ENCODE assay signal across 9 cellular contexts in genomic region chr19:18156841-18157464, GRCh38. TPM values are rescaled to one million over a fixed set of nuclear protein-coding genes. Genes with fewer than 3 reads are reported as not detected.
DNase-seq lines count a peak whose midpoint lies in the region; ATAC-seq, FAIRE-seq and TF ChIP-seq lines count a peak whose summit lies in the region.
"Had no signal": no experiment of that assay in that cellular context is flagged by ENCODE, and none has a peak within 500 bp of the region (broad histone marks: within the 10 kb centered on the region; RNA-seq: fewer than 3 reads in every experiment).

No MANE protein-coding gene starts in this region.

- H3K36me3 ChIP-seq in K562 (ENCODE audit: control insufficient read depth, insufficient read depth, low read length) (peaks cover 48% of the 10 kb centered on the region; the same call in 2 of the 3 replicates), spleen (peaks cover 0 to 20% (median 8%) of the 10 kb centered on the region in 6 donors)

- no peaks in the 10 kb centered on the region for H3K27me3 ChIP-seq in K562 (ENCODE audit: control insufficient read depth in 2 of 2, insufficient read depth in 2 of 2, low read length in 2 of 2)
- H3K27me3 ChIP-seq in spleen (replicated peaks in 1 of 7) = no peaks in the 10 kb centered on the region

- no peak overlapping the region for H3K27ac Mint-ChIP-seq in activated CD8-positive, alpha-beta T cell treated with anti-CD3 and anti-CD28 coated beads for 36 hours
- H3K27ac Mint-ChIP-seq: activated naive CD8-positive, alpha-beta T cell had no signal

- H3K4me1 ChIP-seq in K562 (replicated peaks in 1 of 2; ENCODE audit: control insufficient read depth in 2 of 2, insufficient read depth in 2 of 2, low read length in 2 of 2) = peaks cover 42 to 78% of the 10 kb centered on the region in 2 experiments
- peaks cover 24 to 89% (median 59%) of the 10 kb centered on the region in 6 donors for H3K4me1 ChIP-seq in spleen

- peaks cover 3% of the 10 kb centered on the region for H3K9me1 ChIP-seq in K562 (ENCODE audit: control insufficient read depth, insufficient read depth, low read length)

- peak; percentile 53 for DNase-seq in CMK (ENCODE audit: low read depth)
- DNase-seq in NCI-H2029 (lab: John Stamatoyannopoulos, UW) = peak; percentile 96
- peak; percentile 89 to 98 (median 92) for DNase-seq in K562 (ENCODE audit: extremely low read depth in 1 of 4, low spot score in 3 of 4)
- DNase-seq in inferior parietal cortex (ENCODE audit: extremely low spot score) = peak; percentile 73
- peak; percentile 89 for DNase-seq in spleen
- DNase-seq in activated CD8-positive, alpha-beta T cell treated with anti-CD3 and anti-CD28 coated beads for 36 hours = no peak
- DNase-seq in activated effector memory CD4-positive, alpha-beta T cell treated with Interleukin-2 at 50 U/mL for 16 hours = no peak

- no peaks in the 10 kb centered on the region for H3K9me3 Mint-ChIP-seq in activated CD8-positive, alpha-beta T cell treated with anti-CD3 and anti-CD28 coated beads for 36 hours

- FAIRE-seq in K562 (lab: Jason Lieb, UNC) = peak; percentile 98

- WGBS in K562 (ENCODE audit: insufficient coverage, low coverage, missing lambda C conversion rate) = 13% methylated on average over 22 of the region's 22 CpGs
- WGBS in spleen, 5 donors = 47 to 64% (median 51%) methylated on average over 10 to 22 of the region's 22 CpGs

- in situ Hi-C loops in K562 (cut with MboI) = no loop called here

- TF ChIP-seq CTCF in K562 (IDR thresholded peaks at IDR 0.05 in 2 of 3, conservative IDR thresholded peaks at IDR 0.05 in 1 of 3; ENCODE audit: insufficient read depth in 2 of 3, low read depth in 1 of 3, low read length in 3 of 3) = no peak
- no peak for TF ChIP-seq CTCF in spleen (IDR thresholded peaks at IDR 0.05 in 8 of 11, conservative IDR thresholded peaks at IDR 0.05 in 3 of 11)
- no peak for TF ChIP-seq CTCF in activated CD8-positive, alpha-beta T cell treated with anti-CD3 and anti-CD28 coated beads for 36 hours (IDR thresholded peaks at IDR 0.05)

- ATAC-seq in K562 (peak; percentile 60), GM18858 (IDR thresholded peaks at IDR 0.05; ENCODE audit: unreplicated experiment) (no peak)
- ATAC-seq in activated CD8-positive, alpha-beta T cell treated with anti-CD3 and anti-CD28 coated beads for 36 hours = no peak

- H3K27ac ChIP-seq in K562 (ENCODE audit: extremely low read depth, low read depth, low read length) (peak overlapping the region; percentile 53), spleen (peak overlapping the region in 7 of 8 donors; percentile 3 to 68 (median 33))

- peak; percentile 75; the same call in 1 of the 2 replicates for TF ChIP-seq EP300 in K562 (IDR thresholded peaks at IDR 0.05; ENCODE audit: low read length)

- H3K9ac ChIP-seq in K562 (ENCODE audit: insufficient read depth in 1 of 2, low read depth in 2 of 2, low read length in 2 of 2) = peak overlapping the region; percentile 4 to 87; a peak in 3 of 4 replicates

- no peak overlapping the region for H3K4me3 ChIP-seq in K562
- no peak overlapping the region for H3K4me3 ChIP-seq in spleen

- H4K20me1 ChIP-seq in K562 (replicated peaks; ENCODE audit: control insufficient read depth, insufficient read depth, low read length) = peaks cover 23% of the 10 kb centered on the region

- intact Hi-C loops in K562 (cut with micrococcal nuclease) (loop anchor here (10.0 kb wide), 2 partner anchors 92 to 212 kb away; no protein-coding TSS in a partner anchor), spleen (cut with DNase I; ENCODE audit: low total_unique reads) (no loop called here)
- intact Hi-C loops in activated CD8-positive, alpha-beta T cell treated with anti-CD3 and anti-CD28 coated beads for 36 hours (cut with micrococcal nuclease) = loop anchor here (10.0 kb wide), 1 partner anchor 152 kb away; the partner anchor contains the start of gene ARRDC2

- H2AFZ ChIP-seq in K562 (ENCODE audit: low read depth, low read length) = no peak overlapping the region

- TSS peak; percentile 21 for BruUV-seq in K562 (replicated peaks; lab: Mats Ljungman, UMichigan)

- POLR2A ChIA-PET in K562 (lab: Yijun Ruan, JAX) = interaction anchor here (1.2 kb wide), 1 partner anchor 14 kb away, joined by 4 read pairs; no protein-coding TSS in a partner anchor
- POLR2A ChIA-PET in activated CD8-positive, alpha-beta T cell treated with anti-CD3 and anti-CD28 coated beads for 36 hours (lab: Charles Lee) = interaction anchor here (0.9 kb wide), 1 partner anchor 8 kb away, joined by 4 read pairs; no protein-coding TSS in a partner anchor

- peak overlapping the region; percentile 64 for H3K4me2 ChIP-seq in K562 (ENCODE audit: insufficient read depth, low read length)

- peaks cover 63% of the 10 kb centered on the region for H3K79me2 ChIP-seq in K562 (ENCODE audit: control insufficient read depth, insufficient read depth, low read length)

- H3K4me3 Mint-ChIP-seq in activated CD8-positive, alpha-beta T cell treated with anti-CD3 and anti-CD28 coated beads for 36 hours = no peak overlapping the region
- H3K4me3 Mint-ChIP-seq: activated naive CD8-positive, alpha-beta T cell had no signal

- H3K36me3 Mint-ChIP-seq in activated CD8-positive, alpha-beta T cell treated with anti-CD3 and anti-CD28 coated beads for 36 hours (ENCODE audit: low read depth) = peaks cover 11% of the 10 kb centered on the region

- H3K9me3 ChIP-seq in K562 (replicated peaks; ENCODE audit: control insufficient read depth, insufficient read depth, low read depth, low read length) = no peaks in the 10 kb centered on the region
- no peaks in the 10 kb centered on the region for H3K9me3 ChIP-seq in spleen

- no peak for TF ChIP-seq RAD21 in K562 (CRISPR knock-in tag; conservative IDR thresholded peaks at IDR 0.05 in 1 of 2, IDR thresholded peaks at IDR 0.05 in 1 of 2)

- TF ChIP-seq POLR2A in K562 (conservative IDR thresholded peaks at IDR 0.05) (0 out of 2 replicates have a peak, but pooled peaks have one; percentile 34), spleen (IDR thresholded peaks at IDR 0.05) (no peak)

- H3K27me3 Mint-ChIP-seq in activated CD8-positive, alpha-beta T cell treated with anti-CD3 and anti-CD28 coated beads for 36 hours = no peaks in the 10 kb centered on the region
- H3K27me3 Mint-ChIP-seq: activated naive CD8-positive, alpha-beta T cell had no signal

- CTCF ChIA-PET in K562 (lab: Yijun Ruan, JAX; ENCODE audit: low intra/inter-chr PET ratio) = interaction anchor here (0.6 to 1.1 kb wide), 3 partner anchors 11 to 94 kb away, joined by 3 to 5 read pairs (median 4); no protein-coding TSS in a partner anchor
- CTCF ChIA-PET in activated CD8-positive, alpha-beta T cell treated with anti-CD3 and anti-CD28 coated beads for 36 hours (lab: Charles Lee) = interaction anchor here (2.4 kb wide), 1 partner anchor 44 kb away, joined by 6 read pairs; no protein-coding TSS in a partner anchor

- H3K4me1 Mint-ChIP-seq in activated CD8-positive, alpha-beta T cell treated with anti-CD3 and anti-CD28 coated beads for 36 hours (ENCODE audit: low read depth) = peaks cover 21% of the 10 kb centered on the region

RNA-seq across cellular contexts. Expression of gene PIK3R2, which starts 4.0 kb away (rescaled TPM):
- total RNA-seq in K562 (2011; cell fraction: chromatin; rRNA removed; ENCODE audit: low replicate concordance) = 17.4 and 45.8 TPM in 2 replicates
- 15.9 and 22.2 TPM in 2 replicates for total RNA-seq in K562 (2011; cell fraction: nucleolus; rRNA removed)
- total RNA-seq in K562 (2011; cell fraction: nucleoplasm; rRNA removed) = 10.8 and 13.3 TPM in 2 replicates
- 10.8 and 15.3 TPM in 2 replicates for total RNA-seq in K562 (2014; rRNA removed)
- total RNA-seq in K562 (2014; rRNA removed; fragmentation: Illumina TruSeq; extraction: Trizol) = 3.3 and 4.7 TPM in 2 replicates
- 6.6 and 6.8 TPM in 2 replicates for total RNA-seq in K562 (2015; rRNA removed; fragmentation: Illumina TruSeq; extraction: Trizol)
- total RNA-seq in K562 (2021) = 37.9 and 41.2 TPM in 2 replicates
- polyA plus RNA-seq in K562 (2011; rRNA removed) = 5.3 and 7.8 TPM in 2 replicates
- 5.8 and 9.6 TPM in 2 replicates for polyA plus RNA-seq in K562 (2011; cell fraction: cytosol; rRNA removed)
- polyA plus RNA-seq in K562 (2011; cell fraction: nucleus; rRNA removed) = 15.7 and 21.7 TPM in 2 replicates
- polyA plus RNA-seq in K562 (2012) = 16.2 and 18.1 TPM in 2 replicates
- 1.5 and 1.6 TPM in 2 replicates for polyA plus RNA-seq in K562 (2014; fragmentation: Illumina TruSeq; extraction: Trizol)
- under 1 TPM; 0.39 to 0.65 TPM for polyA plus RNA-seq in K562 (2014; fragmentation: Nextera tagmentation; extraction: Ambion mirVana)
- 6.1 and 14.0 TPM in 2 replicates for polyA plus RNA-seq in K562 (2014; rRNA removed)
- polyA minus RNA-seq in K562 (2011; rRNA and poly(A)+ RNA removed) = 4.9 and 5.2 TPM in 2 replicates
- 19.0 and 26.3 TPM in 2 replicates for polyA minus RNA-seq in K562 (2011; cell fraction: cytosol; rRNA and poly(A)+ RNA removed)
- 5.9 and 12.0 TPM in 2 replicates for polyA minus RNA-seq in K562 (2011; cell fraction: nucleus; rRNA and poly(A)+ RNA removed)
- total RNA-seq in spleen = 10 to 100 TPM in 6 of 7 donors, 1 to 10 TPM in 1; 6.6 to 22.7 (median 16.3) TPM
- 1 to 10 TPM; 4.2 to 5.1 (median 4.9) TPM for polyA plus RNA-seq in spleen
- total RNA-seq in activated CD8-positive, alpha-beta T cell treated with anti-CD3 and anti-CD28 coated beads for 36 hours = 10 to 100 TPM; 15.0 to 15.8 TPM

RNA-seq across cellular contexts. Expression of gene IFI30, which starts 16.7 kb away (rescaled TPM):
- total RNA-seq in K562 (2011; cell fraction: chromatin; rRNA removed; ENCODE audit: low replicate concordance) = 38.5 and 88.6 TPM in 2 replicates
- total RNA-seq in K562 (2011; cell fraction: nucleolus; rRNA removed) = 187 and 195 TPM in 2 replicates
- 104 and 132 TPM in 2 replicates for total RNA-seq in K562 (2011; cell fraction: nucleoplasm; rRNA removed)
- total RNA-seq in K562 (2014; rRNA removed) = 109 and 168 TPM in 2 replicates
- 56.6 and 63.7 TPM in 2 replicates for total RNA-seq in K562 (2014; rRNA removed; fragmentation: Illumina TruSeq; extraction: Trizol)
- 74.3 and 78.9 TPM in 2 replicates for total RNA-seq in K562 (2015; rRNA removed; fragmentation: Illumina TruSeq; extraction: Trizol)
- 103 and 119 TPM in 2 replicates for total RNA-seq in K562 (2021)
- 68.3 and 111 TPM in 2 replicates for polyA plus RNA-seq in K562 (2011; rRNA removed)
- polyA plus RNA-seq in K562 (2011; cell fraction: cytosol; rRNA removed) = 119 and 287 TPM in 2 replicates
- 39.3 and 70.8 TPM in 2 replicates for polyA plus RNA-seq in K562 (2011; cell fraction: nucleus; rRNA removed)
- 58.1 and 113 TPM in 2 replicates for polyA plus RNA-seq in K562 (2012)
- polyA plus RNA-seq in K562 (2014; fragmentation: Illumina TruSeq; extraction: Trizol) = 108 and 148 TPM in 2 replicates
- polyA plus RNA-seq in K562 (2014; fragmentation: Nextera tagmentation; extraction: Ambion mirVana) = 100 to 1,000 TPM; 343 to 430 TPM
- 129 and 166 TPM in 2 replicates for polyA plus RNA-seq in K562 (2014; rRNA removed)
- polyA minus RNA-seq in K562 (2011; rRNA and poly(A)+ RNA removed) = 52.6 and 94.8 TPM in 2 replicates
- polyA minus RNA-seq in K562 (2011; cell fraction: cytosol; rRNA and poly(A)+ RNA removed) = 53.2 and 63.4 TPM in 2 replicates
- polyA minus RNA-seq in K562 (2011; cell fraction: nucleus; rRNA and poly(A)+ RNA removed) = 10.0 and 11.3 TPM in 2 replicates
- total RNA-seq in spleen = 100 to 1,000 TPM; 206 to 475 (median 330) TPM
- 100 to 1,000 TPM; 234 to 299 (median 274) TPM for polyA plus RNA-seq in spleen
- total RNA-seq in activated CD8-positive, alpha-beta T cell treated with anti-CD3 and anti-CD28 coated beads for 36 hours = 10 to 100 TPM; 21.9 to 22.9 TPM

RNA-seq across cellular contexts. Expression of gene MPV17L2, which starts 36.1 kb away (rescaled TPM):
- 8.8 and 30.9 TPM in 2 replicates for total RNA-seq in K562 (2011; cell fraction: chromatin; rRNA removed; ENCODE audit: low replicate concordance)
- total RNA-seq in K562 (2011; cell fraction: nucleolus; rRNA removed) = 42.9 and 46.5 TPM in 2 replicates
- 23.2 and 24.7 TPM in 2 replicates for total RNA-seq in K562 (2011; cell fraction: nucleoplasm; rRNA removed)
- total RNA-seq in K562 (2014; rRNA removed) (37.8 and 54.6 TPM in 2 replicates), K562 (2014; rRNA removed; fragmentation: Illumina TruSeq; extraction: Trizol) (11.7 and 21.1 TPM in 2 replicates), K562 (2015; rRNA removed; fragmentation: Illumina TruSeq; extraction: Trizol) (27.8 and 28.5 TPM in 2 replicates), K562 (2021) (31.7 and 33.8 TPM in 2 replicates), spleen (10 to 100 TPM in 3 of 7 donors, 1 to 10 TPM in 4; 7.8 to 14.1 (median 9.9) TPM)
- polyA plus RNA-seq in K562 (2011; rRNA removed) (28.4 and 49.3 TPM in 2 replicates), K562 (2014; fragmentation: Illumina TruSeq; extraction: Trizol) (60.2 and 60.9 TPM in 2 replicates), K562 (2014; fragmentation: Nextera tagmentation; extraction: Ambion mirVana) (10 to 100 TPM; 10.6 to 11.0 TPM), K562 (2014; rRNA removed) (60.0 and 67.1 TPM in 2 replicates), spleen (10 to 100 TPM; 12.1 to 15.4 (median 12.3) TPM)
- polyA plus RNA-seq in K562 (2011; cell fraction: cytosol; rRNA removed) = 61.2 and 112 TPM in 2 replicates
- polyA plus RNA-seq in K562 (2011; cell fraction: nucleus; rRNA removed) = 20.0 and 27.3 TPM in 2 replicates
- 30.6 and 34.2 TPM in 2 replicates for polyA plus RNA-seq in K562 (2012)
- polyA minus RNA-seq in K562 (2011; rRNA and poly(A)+ RNA removed) = 14.7 and 21.0 TPM in 2 replicates
- polyA minus RNA-seq in K562 (2011; cell fraction: cytosol; rRNA and poly(A)+ RNA removed) = 13.2 and 21.0 TPM in 2 replicates
- polyA minus RNA-seq in K562 (2011; cell fraction: nucleus; rRNA and poly(A)+ RNA removed) = 10.2 and 11.6 TPM in 2 replicates
- total RNA-seq in activated CD8-positive, alpha-beta T cell treated with anti-CD3 and anti-CD28 coated beads for 36 hours = 1 to 10 TPM; 8.5 to 9.6 TPM

RNA-seq across cellular contexts. Expression of gene RAB3A, which starts 46.9 kb away (rescaled TPM):
- total RNA-seq in K562 (2011; cell fraction: chromatin; rRNA removed; ENCODE audit: low replicate concordance) = 10.4 and 16.2 TPM in 2 replicates
- 8.7 and 9.3 TPM in 2 replicates for total RNA-seq in K562 (2011; cell fraction: nucleolus; rRNA removed)
- total RNA-seq in K562 (2011; cell fraction: nucleoplasm; rRNA removed) = 7.6 and 8.3 TPM in 2 replicates
- 0.86 and 2.5 TPM in 2 replicates for total RNA-seq in K562 (2014; rRNA removed)
- 0.26 and 0.69 TPM in 2 replicates for total RNA-seq in K562 (2014; rRNA removed; fragmentation: Illumina TruSeq; extraction: Trizol)
- 1.6 and 1.7 TPM in 2 replicates for total RNA-seq in K562 (2015; rRNA removed; fragmentation: Illumina TruSeq; extraction: Trizol)
- total RNA-seq in K562 (2021) = 3.7 and 5.1 TPM in 2 replicates
- polyA plus RNA-seq in K562 (2011; rRNA removed) = 0.84 and 2.9 TPM in 2 replicates
- polyA plus RNA-seq in K562 (2011; cell fraction: cytosol; rRNA removed) = 1.7 and 3.2 TPM in 2 replicates
- polyA plus RNA-seq in K562 (2011; cell fraction: nucleus; rRNA removed) = 4.7 and 6.5 TPM in 2 replicates
- polyA plus RNA-seq in K562 (2012) = 1.5 and 2.0 TPM in 2 replicates
- 1.9 and 2.8 TPM in 2 replicates for polyA plus RNA-seq in K562 (2014; fragmentation: Illumina TruSeq; extraction: Trizol)
- polyA plus RNA-seq in K562 (2014; fragmentation: Nextera tagmentation; extraction: Ambion mirVana) = under 1 TPM in 1 of 2 experiments, not detected in 1; 0.17 TPM
- polyA plus RNA-seq in K562 (2014; rRNA removed) = 0.94 and 1.00 TPM in 2 replicates
- polyA minus RNA-seq in K562 (2011; rRNA and poly(A)+ RNA removed) = 6.4 and 9.5 TPM in 2 replicates
- polyA minus RNA-seq in K562 (2011; cell fraction: cytosol; rRNA and poly(A)+ RNA removed) = 5.4 and 7.2 TPM in 2 replicates
- 3.9 and 8.4 TPM in 2 replicates for polyA minus RNA-seq in K562 (2011; cell fraction: nucleus; rRNA and poly(A)+ RNA removed)
- 1 to 10 TPM; 1.4 to 6.6 (median 3.3) TPM for total RNA-seq in spleen
- 1 to 10 TPM in 2 of 3 donors, under 1 TPM in 1; 0.72 to 1.7 (median 1.3) TPM for polyA plus RNA-seq in spleen
- 10 to 100 TPM in 1 of 2 experiments, 1 to 10 TPM in 1; 8.9 to 11.3 TPM for total RNA-seq in activated CD8-positive, alpha-beta T cell treated with anti-CD3 and anti-CD28 coated beads for 36 hours

RNA-seq across cellular contexts. Expression of gene MAST3, which starts 59.4 kb away (rescaled TPM):
- 13.6 and 45.1 TPM in 2 replicates for total RNA-seq in K562 (2011; cell fraction: chromatin; rRNA removed; ENCODE audit: low replicate concordance)
- total RNA-seq in K562 (2011; cell fraction: nucleolus; rRNA removed) = 19.7 and 22.0 TPM in 2 replicates
- 15.4 and 16.2 TPM in 2 replicates for total RNA-seq in K562 (2011; cell fraction: nucleoplasm; rRNA removed)
- total RNA-seq in K562 (2014; rRNA removed) (2.4 and 3.4 TPM in 2 replicates), K562 (2014; rRNA removed; fragmentation: Illumina TruSeq; extraction: Trizol) (0.99 and 1.3 TPM in 2 replicates), K562 (2015; rRNA removed; fragmentation: Illumina TruSeq; extraction: Trizol) (1.7 and 2.0 TPM in 2 replicates), K562 (2021) (9.9 and 11.8 TPM in 2 replicates), spleen (10 to 100 TPM; 31.3 to 52.7 (median 39.4) TPM)
- polyA plus RNA-seq in K562 (2011; rRNA removed) (1.5 and 2.9 TPM in 2 replicates), K562 (2014; fragmentation: Illumina TruSeq; extraction: Trizol) (3.4 and 4.2 TPM in 2 replicates), K562 (2014; fragmentation: Nextera tagmentation; extraction: Ambion mirVana) (1 to 10 TPM in 1 of 2 experiments, under 1 TPM in 1; 0.94 to 2.5 TPM), K562 (2014; rRNA removed) (3.4 and 3.7 TPM in 2 replicates), spleen (10 to 100 TPM in 2 of 3 donors, 1 to 10 TPM in 1; 8.9 to 17.1 (median 16.1) TPM)
- 1.7 and 2.2 TPM in 2 replicates for polyA plus RNA-seq in K562 (2011; cell fraction: cytosol; rRNA removed)
- polyA plus RNA-seq in K562 (2011; cell fraction: nucleus; rRNA removed) = 8.8 and 12.1 TPM in 2 replicates
- 4.2 and 5.1 TPM in 2 replicates for polyA plus RNA-seq in K562 (2012)
- 2.1 and 2.3 TPM in 2 replicates for polyA minus RNA-seq in K562 (2011; rRNA and poly(A)+ RNA removed)
- polyA minus RNA-seq in K562 (2011; cell fraction: cytosol; rRNA and poly(A)+ RNA removed) = 5.7 and 6.8 TPM in 2 replicates
- polyA minus RNA-seq in K562 (2011; cell fraction: nucleus; rRNA and poly(A)+ RNA removed) = 6.5 and 6.8 TPM in 2 replicates
- 10 to 100 TPM; 23.1 to 23.3 TPM for total RNA-seq in activated CD8-positive, alpha-beta T cell treated with anti-CD3 and anti-CD28 coated beads for 36 hours

Comparison
In these comparisons a context has a peak if more than half of its experiments do, and no peak if none do; other contexts are left out.
1. DNase-seq: peak in CMK (single experiment), NCI-H2029 (single experiment), K562 (4 of 4), inferior parietal cortex (single experiment) and spleen (single experiment); none in activated CD8-positive, alpha-beta T cell treated with anti-CD3 and anti-CD28 coated beads for 36 hours (single experiment) and activated effector memory CD4-positive, alpha-beta T cell treated with Interleukin-2 at 50 U/mL for 16 hours (single experiment).